Comparison of ENCODE assay signal across 17 cellular contexts in the genomic region with DNA sequence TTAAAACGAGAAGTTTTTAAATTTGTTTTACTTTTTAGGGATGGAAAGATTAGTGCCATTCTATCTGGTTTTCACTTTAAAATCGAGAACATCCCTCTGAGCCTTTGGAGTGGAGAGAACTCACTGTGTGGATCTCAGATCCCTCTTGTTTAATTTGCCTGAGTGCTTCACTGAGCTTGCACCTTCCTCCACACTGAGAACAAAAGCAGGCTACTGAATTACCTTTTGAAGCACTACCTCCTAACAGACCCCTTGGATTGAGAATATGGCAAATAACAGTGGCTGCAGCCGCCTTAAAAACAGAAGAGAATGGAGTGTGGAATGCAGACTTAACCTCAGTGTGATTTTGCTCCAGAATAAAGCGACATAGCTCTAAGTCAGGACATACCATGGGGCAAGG.
DNase-seq lines count a peak whose midpoint lies in the region; ATAC-seq and TF ChIP-seq lines count a peak whose summit lies in the region.
"Had no signal": no experiment of that assay in that cellular context is flagged by ENCODE, and none has a peak within 500 bp of the region (broad histone marks: within the 10 kb centered on the region; RNA-seq: fewer than 3 reads in every experiment).

No MANE protein-coding gene starts in this region.

- H3K27ac ChIP-seq in OCI-LY1 (ENCODE audit: low read depth, low read length, poor library complexity, severe bottlenecking), result peak overlapping the region; percentile 51
- no peak overlapping the region for H3K27ac ChIP-seq in neural progenitor cell
- H3K27ac ChIP-seq in Peyer's patch, result no peak overlapping the region
- H3K27ac ChIP-seq in sigmoid colon, result no peak overlapping the region
- H3K27ac ChIP-seq: RWPE1 had no signal

- H3K36me3 ChIP-seq in MG63 (no peaks in the 10 kb centered on the region), OCI-LY1 (ENCODE audit: insufficient read depth, low read length) (no peaks in the 10 kb centered on the region), neural progenitor cell (no peaks in the 10 kb centered on the region), Peyer's patch (no peaks in the 10 kb centered on the region), sigmoid colon (no peaks in the 10 kb centered on the region)

- H3K4me3 ChIP-seq in MG63 (0 out of 2 replicates have a peak overlapping the region, but pooled peaks have one; percentile 14), OCI-LY1 (ENCODE audit: low read depth, low read length, poor library complexity, severe bottlenecking) (peak overlapping the region; percentile 32), neural progenitor cell (no peak overlapping the region), Peyer's patch (no peak overlapping the region), sigmoid colon (no peak overlapping the region)

- no peaks in the 10 kb centered on the region for H3K9me3 ChIP-seq in MG63
- H3K9me3 ChIP-seq in OCI-LY1 (ENCODE audit: low read length), result no peaks in the 10 kb centered on the region
- no peaks in the 10 kb centered on the region for H3K9me3 ChIP-seq in neural progenitor cell (ENCODE audit: low read depth)
- no peaks in the 10 kb centered on the region for H3K9me3 ChIP-seq in Peyer's patch
- H3K9me3 ChIP-seq in sigmoid colon, result no peaks in the 10 kb centered on the region

- H3K9ac ChIP-seq in OCI-LY1 (ENCODE audit: low read length) (peak overlapping the region; percentile 5; the same call in 1 of the 2 replicates), neural progenitor cell (no peak overlapping the region)

- no peaks in the 10 kb centered on the region for H3K9me3 Mint-ChIP-seq in neural progenitor cell

- H3F3A ChIP-seq in OCI-LY1 (ENCODE audit: insufficient read depth, low read length) (no peaks in the 10 kb centered on the region), neural progenitor cell (ENCODE audit: low read depth) (no peaks in the 10 kb centered on the region)

- H3K36me3 Mint-ChIP-seq in neural progenitor cell, result no peaks in the 10 kb centered on the region

- H3K27me3 ChIP-seq in MG63 (no peaks in the 10 kb centered on the region), OCI-LY1 (ENCODE audit: insufficient read depth, low read length) (no peaks in the 10 kb centered on the region), neural progenitor cell (no peaks in the 10 kb centered on the region), Peyer's patch (no peaks in the 10 kb centered on the region), sigmoid colon (no peaks in the 10 kb centered on the region)

- 54 to 75% methylated on average over 4 of the region's 4 CpGs for WGBS in sigmoid colon, 2 donors

- no peak for ATAC-seq in HG03457 (IDR thresholded peaks at IDR 0.05; ENCODE audit: unreplicated experiment)
- ATAC-seq: HCT116 had no signal

- H3K4me1 Mint-ChIP-seq in neural progenitor cell, result peaks cover 6% of the 10 kb centered on the region

- H3K4me1 ChIP-seq in OCI-LY1 (ENCODE audit: insufficient read depth, low read length, severe bottlenecking) (peaks cover 70% of the 10 kb centered on the region), neural progenitor cell (peaks cover 18% of the 10 kb centered on the region), Peyer's patch (no peaks in the 10 kb centered on the region), sigmoid colon (no peaks in the 10 kb centered on the region)

- no peaks in the 10 kb centered on the region for H3K79me2 ChIP-seq in OCI-LY1 (ENCODE audit: insufficient read depth, low read length)
- H3K79me2 ChIP-seq in neural progenitor cell (ENCODE audit: low read depth), result no peaks in the 10 kb centered on the region

- TF ChIP-seq EP300 in sigmoid colon (IDR thresholded peaks at IDR 0.05), result no peak

- TF ChIP-seq POLR2A in Peyer's patch (IDR thresholded peaks at IDR 0.05) (no peak), sigmoid colon (IDR thresholded peaks at IDR 0.05) (no peak)

- no peaks in the 10 kb centered on the region for H3K9me2 ChIP-seq in OCI-LY1 (ENCODE audit: low read depth, low read length)

- TF ChIP-seq CTCF in OCI-LY1 (IDR thresholded peaks at IDR 0.05; ENCODE audit: low read length), result no peak
- TF ChIP-seq CTCF in neural progenitor cell (IDR thresholded peaks at IDR 0.05), result no peak
- no peak for TF ChIP-seq CTCF in Peyer's patch (IDR thresholded peaks at IDR 0.05)
- no peak for TF ChIP-seq CTCF in sigmoid colon (IDR thresholded peaks at IDR 0.05)

- peak overlapping the region; percentile 5 for H3K27ac Mint-ChIP-seq in neural progenitor cell
- H3K27ac Mint-ChIP-seq: CD4-positive, alpha-beta T cell had no signal

- DNase-seq in NCI-H748 (lab: John Stamatoyannopoulos, UW; ENCODE audit: unreplicated experiment) (peak; percentile 27), NCI-H748 treated with DMSO at 0.1 percent for 48 hours (lab: John Stamatoyannopoulos, UW) (no peak), MG63 (no peak), neural progenitor cell (ENCODE audit: low spot score) (peak; percentile 48), Peyer's patch (no peak), sigmoid colon (no peak)
- DNase-seq: CD4-positive, alpha-beta T cell; COR-L47; DMS 273 treated with DMSO at 0.1 percent for 48 hours; KBM-7; MV-4-11; NCI-H2081; T-helper 1 cell had no signal

- no peak overlapping the region for H3K4me3 Mint-ChIP-seq in neural progenitor cell
- H3K4me3 Mint-ChIP-seq: CD4-positive, alpha-beta T cell had no signal

- H2AFZ ChIP-seq in OCI-LY1 (ENCODE audit: low read length) (peak overlapping the region; percentile 33), neural progenitor cell (replicated peaks) (peak overlapping the region; percentile 32)

- no peaks in the 10 kb centered on the region for H3K27me3 Mint-ChIP-seq in neural progenitor cell (ENCODE audit: insufficient read depth, low read depth)
- H3K27me3 Mint-ChIP-seq: CD4-positive, alpha-beta T cell had no signal

- no peaks in the 10 kb centered on the region for H4K20me1 ChIP-seq in OCI-LY1 (ENCODE audit: insufficient read depth, low read length)
- H4K20me1 ChIP-seq in neural progenitor cell (ENCODE audit: low read depth), result no peaks in the 10 kb centered on the region

- intact Hi-C loops in sigmoid colon (cut with DNase I), result no loop called here

- H3K4me2 ChIP-seq in OCI-LY1 (ENCODE audit: low read length) (peak overlapping the region; percentile 60), neural progenitor cell (peak overlapping the region; percentile 20)

Comparison
In these comparisons a context has a peak if more than half of its experiments do, and no peak if none do; other contexts are left out.
1. DNase-seq: peak in NCI-H748 (single experiment) and neural progenitor cell (single experiment); none in NCI-H748 treated with DMSO at 0.1 percent for 48 hours (single experiment), MG63 (single experiment), Peyer's patch (0 of 3) and sigmoid colon (single experiment).
2. H3K4me3 ChIP-seq: peak in MG63 (single experiment) and OCI-LY1 (single experiment); none in neural progenitor cell (single experiment), Peyer's patch (0 of 4) and sigmoid colon (0 of 4).